Comparison of ENCODE assay signal across 15 cellular contexts in the genomic region with DNA sequence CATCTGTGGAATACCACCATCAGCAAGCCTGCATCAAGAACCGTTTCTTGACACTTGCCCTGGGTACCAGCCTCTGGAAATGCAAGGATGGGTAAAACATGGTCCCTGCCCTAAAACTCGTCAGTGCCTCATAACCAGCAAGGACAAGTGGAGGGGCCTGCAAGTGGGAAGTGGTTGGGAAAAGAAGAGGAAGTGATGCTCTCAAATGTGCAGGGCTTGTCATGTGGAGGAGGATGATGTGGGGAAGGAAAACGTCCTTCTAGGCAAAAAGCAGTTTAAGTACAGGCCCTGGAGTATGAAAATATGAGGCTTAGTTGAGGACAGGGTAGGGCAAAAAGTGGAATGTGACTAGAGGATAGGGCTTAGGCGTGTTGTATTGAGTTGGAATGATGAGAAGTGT. TPM values are rescaled to one million over a fixed set of nuclear protein-coding genes. Genes with fewer than 3 reads are reported as not detected.
DNase-seq lines count a peak whose midpoint lies in the region; TF ChIP-seq lines count a peak whose summit lies in the region.
"Had no signal": no experiment of that assay in that cellular context is flagged by ENCODE, and none has a peak within 500 bp of the region (broad histone marks: within the 10 kb centered on the region; RNA-seq: fewer than 3 reads in every experiment).

No MANE protein-coding gene starts in this region.

- H3K36me3 Mint-ChIP-seq in IgD-negative memory B cell = peaks cover 2% of the 10 kb centered on the region

- DNase-seq in SIG-M5 treated with dmso at 0.1 percent for 504 hours (lab: John Stamatoyannopoulos, UW; ENCODE audit: unreplicated experiment) (peak; percentile 81), SIG-M5 (lab: John Stamatoyannopoulos, UW) (no peak), adrenal gland (peak in 1 of 7 donors; percentile 49), pons (ENCODE audit: low spot score) (peak; percentile 73), spleen (no peak), DMS53 (lab: John Stamatoyannopoulos, UW) (no peak), colonic mucosa (no peak)
- DNase-seq: 8988T; activated CD8-positive, alpha-beta memory T cell treated with anti-CD3 and anti-CD28 coated beads for 24 hours; EL; hippocampal formation; NCI-H146; NCI-H510A treated with DMSO at 0.1 percent for 48 hours had no signal

- peak overlapping the region in 2 of 3 donors; percentile 11 to 88 for H3K27ac Mint-ChIP-seq in IgD-negative memory B cell
- H3K27ac Mint-ChIP-seq: progenitor cell of endocrine pancreas had no signal

- intact Hi-C loops in adrenal gland (cut with DNase I) = no loop called here
- intact Hi-C loops in spleen (cut with DNase I; ENCODE audit: low total_unique reads) = no loop called here
- intact Hi-C loops in colonic mucosa (cut with DNase I) = no loop called here

- no peak for TF ChIP-seq CTCF in adrenal gland (IDR thresholded peaks at IDR 0.05)
- TF ChIP-seq CTCF in spleen (IDR thresholded peaks at IDR 0.05 in 8 of 11, conservative IDR thresholded peaks at IDR 0.05 in 3 of 11) = no peak
- no peak for TF ChIP-seq CTCF in colonic mucosa (IDR thresholded peaks at IDR 0.05)

- no peaks in the 10 kb centered on the region for H3K27me3 Mint-ChIP-seq in IgD-negative memory B cell
- H3K27me3 Mint-ChIP-seq: progenitor cell of endocrine pancreas had no signal

- H3K27ac ChIP-seq in adrenal gland (peak overlapping the region in 3 of 5 donors; percentile 43 to 76 (median 50)), spleen (peak overlapping the region in 4 of 8 donors; percentile 36 to 69 (median 52)), colonic mucosa (no peak overlapping the region)

- no peak overlapping the region for H3K9ac ChIP-seq in colonic mucosa (ENCODE audit: low read depth in 2 of 2, low read length in 2 of 2)

- H3K4me3 ChIP-seq in adrenal gland (no peak overlapping the region), spleen (no peak overlapping the region), colonic mucosa (no peak overlapping the region)

- no peaks in the 10 kb centered on the region for H3K9me3 ChIP-seq in adrenal gland (replicated peaks in 1 of 3)
- H3K9me3 ChIP-seq in spleen = no peaks in the 10 kb centered on the region
- H3K9me3 ChIP-seq in colonic mucosa = no peaks in the 10 kb centered on the region

- WGBS in adrenal gland, 4 donors = 68 to 73% (median 71%) methylated on average over 4 of the region's 4 CpGs
- 39 to 53% (median 43%) methylated on average over 4 of the region's 4 CpGs for WGBS in spleen, 5 donors

- TF ChIP-seq POLR2A in adrenal gland (IDR thresholded peaks at IDR 0.05) (no peak), spleen (IDR thresholded peaks at IDR 0.05) (no peak)

- H3K4me1 ChIP-seq in adrenal gland (replicated peaks in 1 of 2) = peaks cover 12 to 53% of the 10 kb centered on the region in 2 donors
- H3K4me1 ChIP-seq in spleen = peaks cover 30 to 99% (median 68%) of the 10 kb centered on the region in 6 donors
- H3K4me1 ChIP-seq in colonic mucosa = peaks cover 20% of the 10 kb centered on the region

- H3K9me3 Mint-ChIP-seq in IgD-negative memory B cell = no peaks in the 10 kb centered on the region

- H3K27me3 ChIP-seq in adrenal gland (no peaks in the 10 kb centered on the region), spleen (replicated peaks in 1 of 7) (no peaks in the 10 kb centered on the region), colonic mucosa (no peaks in the 10 kb centered on the region)

- H3K4me3 Mint-ChIP-seq in IgD-negative memory B cell = no peak overlapping the region

- H3K4me1 Mint-ChIP-seq in IgD-negative memory B cell = peaks cover 61 to 74% (median 61%) of the 10 kb centered on the region in 3 donors

- H3K36me3 ChIP-seq in adrenal gland (replicated peaks in 1 of 2) (peaks cover 0 to 4% of the 10 kb centered on the region in 2 donors), spleen (peaks cover 0 to 33% (median 4%) of the 10 kb centered on the region in 6 donors), colonic mucosa (no peaks in the 10 kb centered on the region)

RNA-seq across cellular contexts. Expression of gene RREB1, which starts 19.0 kb away (rescaled TPM):
- polyA plus RNA-seq in IgD-negative memory B cell = 6.1 TPM
- 10 to 100 TPM; 45.9 to 79.5 (median 58.3) TPM for total RNA-seq in adrenal gland
- polyA plus RNA-seq in adrenal gland = 10 to 100 TPM in 2 of 3 donors, 1 to 10 TPM in 1; 8.0 to 24.2 (median 20.6) TPM
- total RNA-seq in spleen = 10 to 100 TPM; 48.5 to 72.0 (median 58.1) TPM
- 1 to 10 TPM; 3.2 to 7.4 (median 4.7) TPM for polyA plus RNA-seq in spleen
- total RNA-seq in colonic mucosa = 10 to 100 TPM; 79.0 to 81.3 TPM

Comparison
In these comparisons a context has a peak if more than half of its experiments do, and no peak if none do; other contexts are left out.
1. DNase-seq: peak in SIG-M5 treated with dmso at 0.1 percent for 504 hours (single experiment) and pons (single experiment); none in SIG-M5 (single experiment), spleen (single experiment), DMS53 (single experiment) and colonic mucosa (single experiment).